In the genomic region with DNA sequence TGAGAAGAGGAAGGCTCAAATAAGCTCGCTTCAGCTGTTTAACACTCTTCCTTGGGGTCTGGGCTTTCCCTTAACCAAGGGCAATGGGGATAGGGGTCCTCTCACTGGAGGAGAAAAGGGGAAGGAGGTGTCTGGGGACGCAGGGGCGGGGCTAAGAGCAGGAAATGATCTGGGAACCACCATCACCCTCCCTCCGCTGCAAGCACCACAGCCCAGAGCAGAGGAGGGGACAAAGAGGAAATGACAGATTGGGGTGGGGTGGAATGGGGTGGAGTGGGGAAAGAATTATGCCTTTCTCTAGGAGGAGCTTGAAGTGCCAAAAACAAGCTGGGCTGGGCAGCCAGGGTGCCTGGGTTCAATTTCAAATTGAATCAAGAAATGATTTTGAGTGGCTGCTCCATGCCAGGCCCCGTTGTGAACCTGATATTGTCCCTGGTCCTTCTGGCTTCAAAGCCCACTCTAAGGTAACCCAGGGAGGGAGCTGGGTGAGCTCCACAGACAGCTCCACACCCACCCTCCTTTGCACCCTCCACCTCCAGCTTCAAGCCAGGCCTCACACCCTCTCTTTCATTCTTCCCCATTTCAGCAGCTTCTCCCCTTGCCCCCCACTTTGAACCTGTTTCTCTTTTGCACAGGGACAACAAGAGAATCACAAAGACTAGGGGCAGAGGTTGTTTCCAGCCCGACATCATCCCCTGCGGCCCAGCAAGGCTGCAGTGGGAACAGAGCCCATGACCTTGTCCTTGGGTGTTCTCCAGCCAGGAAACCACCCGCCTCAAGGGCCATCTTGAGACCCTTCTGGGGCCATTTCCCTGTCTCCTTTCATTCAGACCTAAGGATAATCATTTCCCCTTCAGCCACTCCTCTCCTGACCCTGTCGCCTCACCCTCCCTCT, we compare ENCODE assay signal across 8 cellular contexts. TPM values are rescaled to one million over a fixed set of nuclear protein-coding genes. Genes with fewer than 3 reads are reported as not detected.
DNase-seq lines count a peak whose midpoint lies in the region; ATAC-seq, FAIRE-seq and TF ChIP-seq lines count a peak whose summit lies in the region.

No MANE protein-coding gene starts in this region.

- in situ Hi-C loops in GM12878 (cut with MboI) (no loop called here), ACHN (cut with HindIII; ENCODE audit: low pct_ligation_motif_present, low pct_unique_long_range_greater_than_20kb, low sequenced_read_pairs) (no loop called here)

- H4K20me1 ChIP-seq in GM12878 (ENCODE audit: control insufficient read depth, insufficient read depth): peaks cover 11% of the 10 kb centered on the region; the same call in 1 of the 2 replicates

- H3K27me3 Mint-ChIP-seq in naive thymus-derived CD4-positive, alpha-beta T cell: no peaks in the 10 kb centered on the region

- RAD21 ChIA-PET in GM12878 (lab: Charles Lee; ENCODE audit: unreplicated experiment): interaction anchor here (0.6 to 7.1 kb wide), 20 partner anchors 23 to 429 kb away, joined by 3 to 107 read pairs (median 4); partner anchors contain the start of genes F11R, KLHDC9, NIT1 and PFDN2

- H3K36me3 ChIP-seq in GM12878 (ENCODE audit: control insufficient read depth in 2 of 2, insufficient read depth in 2 of 2, low read length in 1 of 2): 0 out of 4 replicates have a peak, but pooled peaks cover 0 to 9% of the 10 kb centered on the region in 2 experiments
- H3K36me3 ChIP-seq in naive thymus-derived CD4-positive, alpha-beta T cell (ENCODE audit: control insufficient read depth in 2 of 3, insufficient read depth in 3 of 3, low read length in 3 of 3): peaks cover 0 to 27% (median 4%) of the 10 kb centered on the region in 3 experiments
- peaks cover 0 to 11% (median under 1%) of the 10 kb centered on the region in 4 donors for H3K36me3 ChIP-seq in stomach

- POLR2A ChIA-PET in GM12878 (lab: Charles Lee): interaction anchor here (0.5 to 6.8 kb wide), 21 partner anchors 8 to 272 kb away, joined by 3 to 139 read pairs (median 4); partner anchors contain the start of genes F11R, KLHDC9, LY9 and NIT1
- POLR2A ChIA-PET in naive thymus-derived CD4-positive, alpha-beta T cell (lab: Charles Lee): interaction anchor here (0.6 to 10.9 kb wide), 16 partner anchors 8 to 257 kb away, joined by 3 to 377 read pairs (median 10); partner anchors contain the start of genes DEDD, F11R, KLHDC9 and NIT1

- TF ChIP-seq POLR2A in GM12878 (IDR thresholded peaks at IDR 0.05; ENCODE audit: low read depth, low read length) (peak; percentile 57; the same call in 1 of the 2 replicates), stomach (IDR thresholded peaks at IDR 0.05) (no peak), H54 (IDR thresholded peaks at IDR 0.05; ENCODE audit: low read depth, low read length) (no peak)

- H3K4me3 ChIP-seq in GM12878 (peak overlapping the region; percentile 94), stomach (peak overlapping the region; percentile 36 to 52 (median 43))
- H3K4me3 ChIP-seq in naive thymus-derived CD4-positive, alpha-beta T cell (ENCODE audit: low read length): peak overlapping the region; percentile 95

- H3K4me2 ChIP-seq in GM12878 (ENCODE audit: control insufficient read depth, insufficient read depth): peak overlapping the region; percentile 99

- WGBS in GM12878 (ENCODE audit: insufficient coverage, insufficient replicate concordance, low lambda C conversion rate, missing lambda C conversion rate): 0% methylated on average over 9 of the region's 9 CpGs
- whole genome bisulfite sequencing in stomach, 5 donors: 58 to 71% (median 67%) methylated on average over 9 of the region's 9 CpGs

- ATAC-seq in GM18861 (IDR thresholded peaks at IDR 0.05; ENCODE audit: unreplicated experiment) (peak; percentile 36), HG03064 (IDR thresholded peaks at IDR 0.05; ENCODE audit: low read depth, unreplicated experiment) (peak; percentile 49), GM12878 (peak; percentile 81)
- ATAC-seq in naive thymus-derived CD4-positive, alpha-beta T cell: peak; percentile 85

- CTCF ChIA-PET in GM12878 (lab: Yijun Ruan, JAX): interaction anchor here (0.8 to 8.6 kb wide), 10 partner anchors 23 to 123 kb away, joined by 3 to 111 read pairs (median 6); partner anchors contain the start of genes KLHDC9, TSTD1 and USF1
- CTCF ChIA-PET in naive thymus-derived CD4-positive, alpha-beta T cell (lab: Charles Lee): interaction anchor here (0.6 to 6.7 kb wide), 7 partner anchors 13 to 71 kb away, joined by 3 to 120 read pairs (median 5); partner anchors contain the start of genes KLHDC9, TSTD1 and USF1

- H3K27me3 ChIP-seq in GM12878 (replicated peaks in 1 of 2; ENCODE audit: control insufficient read depth in 2 of 2, insufficient read depth in 2 of 2, low read length in 1 of 2): no peaks in the 10 kb centered on the region
- no peaks in the 10 kb centered on the region for H3K27me3 ChIP-seq in naive thymus-derived CD4-positive, alpha-beta T cell (ENCODE audit: control insufficient read depth in 2 of 2, insufficient read depth in 2 of 2, low read length in 2 of 2)
- H3K27me3 ChIP-seq in stomach: peaks cover 0 to 9% (median 0%) of the 10 kb centered on the region in 3 donors

- no peak for TF ChIP-seq RAD21 in GM12878 (IDR thresholded peaks at IDR 0.05; ENCODE audit: insufficient read depth, low read depth, low read length)

- H3K4me1 ChIP-seq in GM12878 (ENCODE audit: control insufficient read depth, insufficient read depth, low read length): peaks cover 20% of the 10 kb centered on the region
- H3K4me1 ChIP-seq in naive thymus-derived CD4-positive, alpha-beta T cell (ENCODE audit: control insufficient read depth in 2 of 2, insufficient read depth in 2 of 2, low read length in 2 of 2): peaks cover 50 to 58% of the 10 kb centered on the region in 2 donors
- H3K4me1 ChIP-seq in stomach: peaks cover 0 to 18% (median 0%) of the 10 kb centered on the region in 4 donors

- TF ChIP-seq CTCF in GM12878 (IDR thresholded peaks at IDR 0.05 in 2 of 3, conservative IDR thresholded peaks at IDR 0.05 in 1 of 3; ENCODE audit: control insufficient read depth in 2 of 3, extremely low read depth in 1 of 3, insufficient read depth in 1 of 3, low read depth in 3 of 3, low read length in 3 of 3) (no peak), stomach (IDR thresholded peaks at IDR 0.05) (no peak)

- H3K4me1 Mint-ChIP-seq in naive thymus-derived CD4-positive, alpha-beta T cell: peaks cover 44 to 77% (median 66%) of the 10 kb centered on the region in 7 donors

- intact Hi-C loops in GM12878 (cut with micrococcal nuclease; ENCODE audit: unreplicated experiment): loop anchor here (1.0 to 2.0 kb wide), 3 partner anchors 22 to 76 kb away; no protein-coding TSS in a partner anchor
- intact Hi-C loops in naive thymus-derived CD4-positive, alpha-beta T cell (cut with micrococcal nuclease): loop anchor here (1.0 kb wide), 10 partner anchors 9 to 231 kb away; partner anchors contain the start of genes F11R (in 2 of the 2), NIT1 (in 2 of the 2), PFDN2 (in 2 of the 2) and USF1 (in 2 of the 2)
- intact Hi-C loops in stomach (cut with DNase I; ENCODE audit: low total_unique reads): no loop called here

- TF ChIP-seq EP300 in GM12878 (IDR thresholded peaks at IDR 0.05; ENCODE audit: borderline replicate concordance in 1 of 2, control insufficient read depth in 1 of 2, low read depth in 2 of 2, low read length in 2 of 2) (no peak; a peak in 1 of 4 replicates), stomach (IDR thresholded peaks at IDR 0.05) (no peak)

- FAIRE-seq in GM12878 (lab: Jason Lieb, UNC): peak; percentile 95
- no peak for FAIRE-seq in H54 (lab: Jason Lieb, UNC)

- peak overlapping the region; percentile 91 to 99 (median 95) for H3K27ac Mint-ChIP-seq in naive thymus-derived CD4-positive, alpha-beta T cell

- H3K79me2 ChIP-seq in GM12878 (ENCODE audit: control insufficient read depth, insufficient read depth, low read length): peaks cover 56% of the 10 kb centered on the region

- peak overlapping the region; percentile 88 to 100 (median 98) for H3K4me3 Mint-ChIP-seq in naive thymus-derived CD4-positive, alpha-beta T cell

- BruUV-seq in GM12878 (replicated peaks; lab: Mats Ljungman, UMichigan): TSS peak; percentile 98

- peak overlapping the region; percentile 98 for H3K27ac ChIP-seq in GM12878 (ENCODE audit: control insufficient read depth, insufficient read depth)
- H3K27ac ChIP-seq in naive thymus-derived CD4-positive, alpha-beta T cell (ENCODE audit: low read depth, low read length): peak overlapping the region; percentile 93
- H3K27ac ChIP-seq in stomach: peak overlapping the region; percentile 26 to 90 (median 73)

- peak; percentile 82 for DNase-seq in T-helper 22 cell (ENCODE audit: low read depth)
- peak; percentile 86 for DNase-seq in GM12878 (ENCODE audit: low read depth, low spot score)
- DNase-seq in naive thymus-derived CD4-positive, alpha-beta T cell: peak; percentile 50 to 88 (median 82)
- DNase-seq in stomach: peak; percentile 62
- DNase-seq in H54 (ENCODE audit: insufficient read length, low spot score): no peak
- DNase-seq in ACHN: no peak

- no peak overlapping the region for H2AFZ ChIP-seq in GM12878 (ENCODE audit: control insufficient read depth, low read depth, low read length)

- H3K9me3 ChIP-seq in GM12878 (replicated peaks; ENCODE audit: control insufficient read depth, insufficient read depth, low read length) (no peaks in the 10 kb centered on the region), stomach (no peaks in the 10 kb centered on the region)
- no peaks in the 10 kb centered on the region for H3K9me3 ChIP-seq in naive thymus-derived CD4-positive, alpha-beta T cell (ENCODE audit: control insufficient read depth in 2 of 3, low read length in 3 of 3)

- H3K9me3 Mint-ChIP-seq in naive thymus-derived CD4-positive, alpha-beta T cell: no peaks in the 10 kb centered on the region

- SMC1A ChIA-PET in GM12878 (lab: Charles Lee; ENCODE audit: uncharacterized antibody, unreplicated experiment): interaction anchor here (0.5 to 9.0 kb wide), 19 partner anchors 9 to 271 kb away, joined by 3 to 134 read pairs (median 5); partner anchors contain the start of genes F11R, KLHDC9, NIT1 and PFDN2

- peak overlapping the region; percentile 98 for H3K9ac ChIP-seq in GM12878 (ENCODE audit: control insufficient read depth, insufficient read depth, low read length)

- peaks cover 6 to 43% (median 19%) of the 10 kb centered on the region in 5 donors for H3K36me3 Mint-ChIP-seq in naive thymus-derived CD4-positive, alpha-beta T cell

RNA-seq across cellular contexts. Expression of gene ARHGAP30, which starts 1.1 kb away (rescaled TPM):
- 49.9 and 52.0 TPM in 2 replicates for total RNA-seq in GM12878 (2013; cell fraction: nucleolus; rRNA removed)
- total RNA-seq in GM12878 (2014; rRNA removed) (64.8 and 72.0 TPM in 2 replicates), GM12878 (2014; rRNA removed; fragmentation: Illumina TruSeq; extraction: Trizol) (78.5 and 78.9 TPM in 2 replicates), GM12878 (2021) (136 and 143 TPM in 2 replicates), stomach (10 to 100 TPM in 3 of 5 donors, 1 to 10 TPM in 2; 2.6 to 28.6 (median 12.9) TPM)
- polyA plus RNA-seq in GM12878 (2011; ENCODE audit: low read depth): 51.5 TPM
- polyA plus RNA-seq in GM12878 (2011; rRNA removed) (68.3 and 90.2 TPM in 2 replicates), GM12878 (2014; fragmentation: Illumina TruSeq; extraction: Trizol) (74.3 and 94.1 TPM in 2 replicates), GM12878 (2014; fragmentation: Nextera tagmentation; extraction: Ambion mirVana) (10 to 100 TPM; 12.9 to 20.9 TPM), GM12878 (2014; rRNA removed) (81.9 and 86.9 TPM in 2 replicates), GM12878 (2016; fragmentation: Nextera tagmentation; extraction: Ambion mirVana) (10 to 100 TPM; 64.1 to 74.0 TPM), stomach (1 to 10 TPM; 2.8 to 5.5 (median 4.6) TPM)
- 120 and 128 TPM in 2 replicates for polyA plus RNA-seq in GM12878 (2011; cell fraction: cytosol; rRNA removed)
- polyA plus RNA-seq in GM12878 (2011; cell fraction: nucleus; rRNA removed): 83.8 and 88.7 TPM in 2 replicates
- polyA plus RNA-seq in GM12878 (2012): 86.4 and 90.3 TPM in 2 replicates
- 65.2 and 132 TPM in 2 replicates for polyA minus RNA-seq in GM12878 (2011; rRNA and poly(A)+ RNA removed)
- polyA minus RNA-seq in GM12878 (2011; cell fraction: cytosol; rRNA and poly(A)+ RNA removed): 46.4 and 49.8 TPM in 2 replicates
- 23.0 and 35.9 TPM in 2 replicates for polyA minus RNA-seq in GM12878 (2011; cell fraction: nucleus; rRNA and poly(A)+ RNA removed)
- 100 to 1,000 TPM; 152 to 291 (median 235) TPM for total RNA-seq in naive thymus-derived CD4-positive, alpha-beta T cell
- 100 to 1,000 TPM; 128 to 258 TPM for polyA plus RNA-seq in naive thymus-derived CD4-positive, alpha-beta T cell

RNA-seq across cellular contexts. Expression of gene NECTIN4, which starts 20.8 kb away (rescaled TPM):
- not detected in 2 replicates for total RNA-seq in GM12878 (2013; cell fraction: nucleolus; rRNA removed)
- total RNA-seq in GM12878 (2014; rRNA removed): 2.5 and 2.8 TPM in 2 replicates
- 3.1 and 3.3 TPM in 2 replicates for total RNA-seq in GM12878 (2014; rRNA removed; fragmentation: Illumina TruSeq; extraction: Trizol)
- 4.0 and 5.6 TPM in 2 replicates for total RNA-seq in GM12878 (2021)
- 3.0 TPM for polyA plus RNA-seq in GM12878 (2011; ENCODE audit: low read depth)
- polyA plus RNA-seq in GM12878 (2011; rRNA removed): 7.5 and 8.7 TPM in 2 replicates
- polyA plus RNA-seq in GM12878 (2011; cell fraction: cytosol; rRNA removed): 6.4 and 9.5 TPM in 2 replicates
- polyA plus RNA-seq in GM12878 (2011; cell fraction: nucleus; rRNA removed): 5.1 and 6.9 TPM in 2 replicates
- 2.3 and 3.2 TPM in 2 replicates for polyA plus RNA-seq in GM12878 (2012)
- polyA plus RNA-seq in GM12878 (2014; fragmentation: Illumina TruSeq; extraction: Trizol): 2.6 and 4.5 TPM in 2 replicates
- polyA plus RNA-seq in GM12878 (2014; fragmentation: Nextera tagmentation; extraction: Ambion mirVana): 1 to 10 TPM; 3.2 to 3.5 TPM
- polyA plus RNA-seq in GM12878 (2014; rRNA removed): 3.4 TPM in 2 replicates
- polyA plus RNA-seq in GM12878 (2016; fragmentation: Nextera tagmentation; extraction: Ambion mirVana): 1 to 10 TPM; 6.9 to 8.3 TPM
- 14.3 and 18.7 TPM in 2 replicates for polyA minus RNA-seq in GM12878 (2011; rRNA and poly(A)+ RNA removed)
- polyA minus RNA-seq in GM12878 (2011; cell fraction: cytosol; rRNA and poly(A)+ RNA removed): 2.3 and 4.4 TPM in 2 replicates
- polyA minus RNA-seq in GM12878 (2011; cell fraction: nucleus; rRNA and poly(A)+ RNA removed): 2.3 and 5.5 TPM in 2 replicates
- not detected for total RNA-seq in naive thymus-derived CD4-positive, alpha-beta T cell
- polyA plus RNA-seq in naive thymus-derived CD4-positive, alpha-beta T cell: not detected
- 10 to 100 TPM in 2 of 5 donors, 1 to 10 TPM in 3; 2.0 to 20.3 (median 7.0) TPM for total RNA-seq in stomach
- polyA plus RNA-seq in stomach: 10 to 100 TPM in 1 of 3 donors, 1 to 10 TPM in 2; 1.7 to 14.2 (median 2.6) TPM

RNA-seq across cellular contexts. Expression of gene USF1, which starts 22.8 kb away (rescaled TPM):
- 32.1 and 38.7 TPM in 2 replicates for total RNA-seq in GM12878 (2013; cell fraction: nucleolus; rRNA removed)
- total RNA-seq in GM12878 (2014; rRNA removed): 90.2 and 92.1 TPM in 2 replicates
- total RNA-seq in GM12878 (2014; rRNA removed; fragmentation: Illumina TruSeq; extraction: Trizol): 61.4 and 65.1 TPM in 2 replicates
- total RNA-seq in GM12878 (2021): 60.3 and 65.8 TPM in 2 replicates
- polyA plus RNA-seq in GM12878 (2011; ENCODE audit: low read depth): 54.0 TPM
- polyA plus RNA-seq in GM12878 (2011; rRNA removed): 33.8 and 46.0 TPM in 2 replicates
- polyA plus RNA-seq in GM12878 (2011; cell fraction: cytosol; rRNA removed): 55.7 and 71.7 TPM in 2 replicates
- 153 and 160 TPM in 2 replicates for polyA plus RNA-seq in GM12878 (2011; cell fraction: nucleus; rRNA removed)
- 42.5 and 67.5 TPM in 2 replicates for polyA plus RNA-seq in GM12878 (2012)
- 50.5 and 60.9 TPM in 2 replicates for polyA plus RNA-seq in GM12878 (2014; fragmentation: Illumina TruSeq; extraction: Trizol)
- 10 to 100 TPM in 1 of 2 experiments, 1 to 10 TPM in 1; 9.4 to 26.3 TPM for polyA plus RNA-seq in GM12878 (2014; fragmentation: Nextera tagmentation; extraction: Ambion mirVana)
- polyA plus RNA-seq in GM12878 (2014; rRNA removed): 72.6 and 72.8 TPM in 2 replicates
- 10 to 100 TPM; 11.5 to 23.1 TPM for polyA plus RNA-seq in GM12878 (2016; fragmentation: Nextera tagmentation; extraction: Ambion mirVana)
- polyA minus RNA-seq in GM12878 (2011; rRNA and poly(A)+ RNA removed): 149 and 171 TPM in 2 replicates
- 31.5 and 32.7 TPM in 2 replicates for polyA minus RNA-seq in GM12878 (2011; cell fraction: cytosol; rRNA and poly(A)+ RNA removed)
- polyA minus RNA-seq in GM12878 (2011; cell fraction: nucleus; rRNA and poly(A)+ RNA removed): 24.2 and 34.1 TPM in 2 replicates
- total RNA-seq in naive thymus-derived CD4-positive, alpha-beta T cell: 100 to 1,000 TPM in 1 of 5 experiments, 10 to 100 TPM in 4; 71.6 to 115 (median 91.7) TPM
- polyA plus RNA-seq in naive thymus-derived CD4-positive, alpha-beta T cell: 1 to 10 TPM; 3.9 to 5.5 TPM
- total RNA-seq in stomach: 100 to 1,000 TPM in 1 of 5 donors, 10 to 100 TPM in 3, 1 to 10 TPM in 1; 7.2 to 566 (median 65.2) TPM
- polyA plus RNA-seq in stomach: 10 to 100 TPM; 48.0 to 73.1 (median 55.9) TPM

RNA-seq across cellular contexts. Expression of gene KLHDC9, which starts 29.6 kb away (rescaled TPM):
- total RNA-seq in GM12878 (2013; cell fraction: nucleolus; rRNA removed): 1.7 and 2.1 TPM in 2 replicates
- total RNA-seq in GM12878 (2014; rRNA removed): 2.2 and 2.5 TPM in 2 replicates
- 1.2 and 2.1 TPM in 2 replicates for total RNA-seq in GM12878 (2014; rRNA removed; fragmentation: Illumina TruSeq; extraction: Trizol)
- total RNA-seq in GM12878 (2021): 2.7 and 3.3 TPM in 2 replicates
- polyA plus RNA-seq in GM12878 (2011; ENCODE audit: low read depth): 4.2 TPM
- 3.4 and 3.9 TPM in 2 replicates for polyA plus RNA-seq in GM12878 (2011; rRNA removed)
- polyA plus RNA-seq in GM12878 (2011; cell fraction: cytosol; rRNA removed): 2.9 and 3.5 TPM in 2 replicates
- 4.5 and 4.8 TPM in 2 replicates for polyA plus RNA-seq in GM12878 (2011; cell fraction: nucleus; rRNA removed)
- polyA plus RNA-seq in GM12878 (2012): 2.2 and 2.3 TPM in 2 replicates
- 0.52 and 1.3 TPM in 2 replicates for polyA plus RNA-seq in GM12878 (2014; fragmentation: Illumina TruSeq; extraction: Trizol)
- polyA plus RNA-seq in GM12878 (2014; fragmentation: Nextera tagmentation; extraction: Ambion mirVana): 1 to 10 TPM in 1 of 2 experiments, under 1 TPM in 1; 0.66 to 1.3 TPM
- 2.8 and 3.8 TPM in 2 replicates for polyA plus RNA-seq in GM12878 (2014; rRNA removed)
- polyA plus RNA-seq in GM12878 (2016; fragmentation: Nextera tagmentation; extraction: Ambion mirVana): 1 to 10 TPM; 3.1 to 4.9 TPM
- 0.82 and 1.2 TPM in 2 replicates for polyA minus RNA-seq in GM12878 (2011; rRNA and poly(A)+ RNA removed)
- polyA minus RNA-seq in GM12878 (2011; cell fraction: cytosol; rRNA and poly(A)+ RNA removed): not detected in 2 replicates
- polyA minus RNA-seq in GM12878 (2011; cell fraction: nucleus; rRNA and poly(A)+ RNA removed): 1.1 and 1.5 TPM in 2 replicates
- 1 to 10 TPM in 1 of 5 experiments, under 1 TPM in 1, not detected in 3; 0.40 to 1.1 TPM for total RNA-seq in naive thymus-derived CD4-positive, alpha-beta T cell
- polyA plus RNA-seq in naive thymus-derived CD4-positive, alpha-beta T cell: under 1 TPM in 1 of 2 donors, not detected in 1; 0.74 TPM
- total RNA-seq in stomach: 10 to 100 TPM in 1 of 5 donors, 1 to 10 TPM in 4; 1.3 to 41.4 (median 2.4) TPM
- 1 to 10 TPM; 4.7 to 6.3 (median 5.3) TPM for polyA plus RNA-seq in stomach

RNA-seq across cellular contexts. Expression of gene TSTD1, which starts 29.8 kb away (rescaled TPM):
- 26.3 and 40.4 TPM in 2 replicates for total RNA-seq in GM12878 (2013; cell fraction: nucleolus; rRNA removed)
- total RNA-seq in GM12878 (2014; rRNA removed): 72.2 and 72.7 TPM in 2 replicates
- total RNA-seq in GM12878 (2014; rRNA removed; fragmentation: Illumina TruSeq; extraction: Trizol): 37.6 and 38.4 TPM in 2 replicates
- total RNA-seq in GM12878 (2021): 43.2 and 49.0 TPM in 2 replicates
- polyA plus RNA-seq in GM12878 (2011; ENCODE audit: low read depth): 21.8 TPM
- polyA plus RNA-seq in GM12878 (2011; rRNA removed): 65.8 and 82.6 TPM in 2 replicates
- 125 and 132 TPM in 2 replicates for polyA plus RNA-seq in GM12878 (2011; cell fraction: cytosol; rRNA removed)
- 76.3 and 99.1 TPM in 2 replicates for polyA plus RNA-seq in GM12878 (2011; cell fraction: nucleus; rRNA removed)
- 64.2 and 75.4 TPM in 2 replicates for polyA plus RNA-seq in GM12878 (2012)
- 14.5 and 33.3 TPM in 2 replicates for polyA plus RNA-seq in GM12878 (2014; fragmentation: Illumina TruSeq; extraction: Trizol)
- polyA plus RNA-seq in GM12878 (2014; fragmentation: Nextera tagmentation; extraction: Ambion mirVana): 100 to 1,000 TPM; 102 to 145 TPM
- 96.1 and 99.1 TPM in 2 replicates for polyA plus RNA-seq in GM12878 (2014; rRNA removed)
- 100 to 1,000 TPM; 100 to 118 TPM for polyA plus RNA-seq in GM12878 (2016; fragmentation: Nextera tagmentation; extraction: Ambion mirVana)
- 6.6 and 20.1 TPM in 2 replicates for polyA minus RNA-seq in GM12878 (2011; rRNA and poly(A)+ RNA removed)
- 6.7 and 9.0 TPM in 2 replicates for polyA minus RNA-seq in GM12878 (2011; cell fraction: cytosol; rRNA and poly(A)+ RNA removed)
- 13.1 and 18.8 TPM in 2 replicates for polyA minus RNA-seq in GM12878 (2011; cell fraction: nucleus; rRNA and poly(A)+ RNA removed)
- total RNA-seq in naive thymus-derived CD4-positive, alpha-beta T cell: 10 to 100 TPM; 49.8 to 84.0 (median 58.2) TPM
- polyA plus RNA-seq in naive thymus-derived CD4-positive, alpha-beta T cell: 100 to 1,000 TPM; 349 to 494 TPM
- total RNA-seq in stomach: 100 to 1,000 TPM in 1 of 5 donors, 10 to 100 TPM in 3, not detected in 1; 13.2 to 112 (median 42.7) TPM
- polyA plus RNA-seq in stomach: 100 to 1,000 TPM; 117 to 186 (median 158) TPM

Comparison
In these comparisons a context has a peak if more than half of its experiments do, and no peak if none do; other contexts are left out.
1. DNase-seq: peak in T-helper 22 cell (single experiment), GM12878 (single experiment), naive thymus-derived CD4-positive, alpha-beta T cell (9 of 9) and stomach (single experiment); none in H54 (single experiment) and ACHN (single experiment).
2. H3K4me3 ChIP-seq: peak in every context shown above with its lines; median percentile 95 in naive thymus-derived CD4-positive, alpha-beta T cell; 94 in GM12878; 43 in stomach.
3. Peak in every context shown above with its lines, with median percentiles within 50 percentile points of each other: ATAC-seq and H3K27ac ChIP-seq.